25 cellular contexts compared by ENCODE assay signal in the genomic region with DNA sequence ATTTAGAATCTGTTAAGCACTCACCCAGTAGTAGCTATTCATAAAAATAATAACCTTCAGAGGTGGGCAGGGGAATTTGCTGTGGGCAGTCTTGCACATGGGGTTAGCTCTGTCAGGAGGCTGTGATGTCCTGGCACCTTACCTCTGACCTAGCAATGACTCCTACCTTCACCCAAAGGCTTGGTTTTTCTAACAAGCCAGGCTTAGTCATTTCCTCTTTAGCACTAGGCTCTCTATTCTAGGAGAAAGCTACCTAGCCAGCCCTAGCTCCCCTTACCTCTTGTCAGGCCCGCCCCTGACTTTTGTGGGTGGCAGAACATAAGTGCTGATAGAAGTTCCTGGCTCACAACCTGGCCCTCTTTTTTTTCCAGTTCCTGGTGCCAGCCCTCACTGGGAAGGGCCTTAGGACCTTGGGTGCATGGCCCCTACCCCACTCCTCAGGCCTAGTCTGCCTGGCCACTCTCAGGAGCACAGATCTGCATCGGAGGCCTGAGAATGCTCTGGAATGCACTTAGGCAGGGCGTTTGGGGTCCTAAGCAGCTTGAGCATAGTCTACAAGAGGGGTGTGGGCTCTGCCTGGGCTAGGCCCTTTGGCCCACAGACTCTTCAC. TPM values are rescaled to one million over a fixed set of nuclear protein-coding genes. Genes with fewer than 3 reads are reported as not detected.
DNase-seq lines count a peak whose midpoint lies in the region; ATAC-seq and TF ChIP-seq lines count a peak whose summit lies in the region.
"Had no signal": no experiment of that assay in that cellular context is flagged by ENCODE, and none has a peak within 500 bp of the region (broad histone marks: within the 10 kb centered on the region; RNA-seq: fewer than 3 reads in every experiment).

No MANE protein-coding gene starts in this region.

- H4K20me1 ChIP-seq in PC-9 (ENCODE audit: insufficient read depth) = no peaks in the 10 kb centered on the region

- H3K4me1 ChIP-seq in breast epithelium (no peaks in the 10 kb centered on the region), PC-9 (replicated peaks; ENCODE audit: insufficient read depth) (peaks cover 34% of the 10 kb centered on the region), upper lobe of right lung (no peaks in the 10 kb centered on the region)
- H3K4me1 ChIP-seq: left lung, testis had no signal

- H3K9me2 ChIP-seq in PC-9 (ENCODE audit: insufficient read depth) = no peaks in the 10 kb centered on the region

- no peaks in the 10 kb centered on the region for H3K36me3 Mint-ChIP-seq in MCF 10A (ENCODE audit: insufficient read depth, unreplicated experiment)
- H3K36me3 Mint-ChIP-seq: CD8-positive, alpha-beta memory T cell had no signal

- H3K27ac Mint-ChIP-seq in MCF 10A (ENCODE audit: low read depth, unreplicated experiment) = no peak overlapping the region
- H3K27ac Mint-ChIP-seq: CD8-positive, alpha-beta memory T cell; T-helper 1 cell treated with Interleukin-12 subunit alpha and Interleukin-12 subunit beta and Interleukin-4 antibody, amounts not matched to agents 30 μg/mL and 1 μg/mL, for 36 hours had no signal

- no peak for TF ChIP-seq POLR2A in breast epithelium (IDR thresholded peaks at IDR 0.05)

- H3K4me3 Mint-ChIP-seq in MCF 10A (ENCODE audit: unreplicated experiment) = no peak overlapping the region
- H3K4me3 Mint-ChIP-seq: CD8-positive, alpha-beta memory T cell; T-helper 1 cell treated with Interleukin-12 subunit alpha and Interleukin-12 subunit beta and Interleukin-4 antibody, amounts not matched to agents 30 μg/mL and 1 μg/mL, for 36 hours had no signal

- DNase-seq in MCF 10A (ENCODE audit: unreplicated experiment) (peak; percentile 45), breast epithelium (ENCODE audit: low spot score in 2 of 2) (no peak), PC-9 (peak; percentile 6 to 87), epithelial cell of prostate (ENCODE audit: low read depth, low spot score) (peak; percentile 6), upper lobe of right lung (no peak), NCI-H2081 treated with DMSO at 0.1 percent for 48 hours (lab: John Stamatoyannopoulos, UW) (no peak), GM13977 (ENCODE audit: low spot score) (no peak)
- DNase-seq: amygdala; caudate nucleus; CD8-positive, alpha-beta memory T cell; DND-41; dorsolateral prefrontal cortex; KBM-7; left lung; NCI-H2029; NCI-H510A treated with DMSO at 0.1 percent for 48 hours; retina; SIG-M5; stimulated activated CD4-positive, alpha-beta T cell treated with anti-CD3 and anti-CD28 coated beads, Interleukin-12 subunit alpha, Interleukin-12 subunit beta, amount 100 ng/mL, for 4 hours; testis; WERI-Rb-1 had no signal

- H3K36me3 ChIP-seq in breast epithelium = no peaks in the 10 kb centered on the region
- H3K36me3 ChIP-seq in PC-9 (ENCODE audit: low read depth) = no peaks in the 10 kb centered on the region
- H3K36me3 ChIP-seq in upper lobe of right lung = no peaks in the 10 kb centered on the region
- H3K36me3 ChIP-seq: left lung, neutrophil, WERI-Rb-1 had no signal

- peaks cover 0 to 2% of the 10 kb centered on the region in 2 donors for H3K27me3 ChIP-seq in breast epithelium
- H3K27me3 ChIP-seq in PC-9 (ENCODE audit: insufficient read depth, low read depth) = no peaks in the 10 kb centered on the region
- no peaks in the 10 kb centered on the region for H3K27me3 ChIP-seq in upper lobe of right lung
- H3K27me3 ChIP-seq: testis had no signal

- POLR2A ChIA-PET in MCF 10A (lab: Yijun Ruan, JAX) = no interaction called here
- POLR2A ChIA-PET in PC-9 (lab: Charles Lee; ENCODE audit: unreplicated experiment) = interaction anchor here (0.5 kb wide), 1 partner anchor 418 kb away, joined by 4 read pairs; no protein-coding TSS in a partner anchor

- peak overlapping the region; percentile 61 for H3K4me2 ChIP-seq in PC-9

- H2AFZ ChIP-seq in PC-9 = peak overlapping the region; percentile 50; the same call in 1 of the 2 replicates

- CTCF ChIA-PET in MCF 10A (lab: Yijun Ruan, JAX) (interaction anchor here (0.5 to 1.5 kb wide), 7 partner anchors 8 to 537 kb away, joined by 3 to 12 read pairs (median 3); no protein-coding TSS in a partner anchor), PC-9 (lab: Charles Lee) (interaction anchor here (0.6 kb wide), 1 partner anchor 102 kb away, joined by 6 read pairs; no protein-coding TSS in a partner anchor)

- H3K9me3 ChIP-seq in breast epithelium = no peaks in the 10 kb centered on the region
- H3K9me3 ChIP-seq in PC-9 (ENCODE audit: insufficient read depth, low read depth) = no peaks in the 10 kb centered on the region
- no peaks in the 10 kb centered on the region for H3K9me3 ChIP-seq in upper lobe of right lung
- H3K9me3 ChIP-seq: left lung, neutrophil, testis had no signal

- H3K27ac ChIP-seq in breast epithelium (no peak overlapping the region), PC-9 (peak overlapping the region; percentile 75), epithelial cell of prostate (no peak overlapping the region), upper lobe of right lung (no peak overlapping the region)
- H3K27ac ChIP-seq: dorsolateral prefrontal cortex, left lung, neutrophil, testis had no signal

- H3F3A ChIP-seq in PC-9 (ENCODE audit: insufficient read depth, low read depth) = no peaks in the 10 kb centered on the region

- TF ChIP-seq CTCF in MCF 10A (IDR thresholded peaks at IDR 0.05; ENCODE audit: unreplicated experiment) (no peak), breast epithelium (IDR thresholded peaks at IDR 0.05) (no peak), PC-9 (conservative IDR thresholded peaks at IDR 0.05) (no peak), upper lobe of right lung (IDR thresholded peaks at IDR 0.05) (no peak), GM13977 (IDR thresholded peaks at IDR 0.05; ENCODE audit: extremely low read depth, insufficient read depth, missing control alignments) (no peak)

- intact Hi-C loops in MCF 10A (cut with micrococcal nuclease) (loop anchor here (10.0 kb wide), 1 partner anchor 216 kb away; no protein-coding TSS in a partner anchor), breast epithelium (cut with DNase I; ENCODE audit: low total_unique reads) (no loop called here), PC-9 (cut with micrococcal nuclease; ENCODE audit: unreplicated experiment) (loop anchor here (5.0 kb wide), 1 partner anchor 82 kb away; no protein-coding TSS in a partner anchor), upper lobe of right lung (cut with DNase I) (loop anchor here (10.0 kb wide), 1 partner anchor 104 kb away; no protein-coding TSS in a partner anchor)

- no peaks in the 10 kb centered on the region for H3K9me3 Mint-ChIP-seq in MCF 10A (ENCODE audit: unreplicated experiment)
- H3K9me3 Mint-ChIP-seq: CD8-positive, alpha-beta memory T cell; T-helper 1 cell treated with Interleukin-12 subunit alpha and Interleukin-12 subunit beta and Interleukin-4 antibody, amounts not matched to agents 30 μg/mL and 1 μg/mL, for 36 hours had no signal

- no peaks in the 10 kb centered on the region for H3K79me2 ChIP-seq in PC-9 (ENCODE audit: low read depth)

- peaks cover 20% of the 10 kb centered on the region for H3K27me3 Mint-ChIP-seq in MCF 10A (ENCODE audit: insufficient read depth, unreplicated experiment)

- H3K4me3 ChIP-seq in breast epithelium (no peak overlapping the region), PC-9 (no peak overlapping the region), upper lobe of right lung (no peak overlapping the region)
- H3K4me3 ChIP-seq: dorsolateral prefrontal cortex, left lung, testis had no signal

- BruUV-seq in MCF 10A (replicated peaks; lab: Mats Ljungman, UMichigan) (no TSS peak), PC-9 (replicated peaks; lab: Mats Ljungman, UMichigan) (no TSS peak)

- no peaks in the 10 kb centered on the region for H3K4me1 Mint-ChIP-seq in MCF 10A (ENCODE audit: insufficient read depth, unreplicated experiment)
- H3K4me1 Mint-ChIP-seq: CD8-positive, alpha-beta memory T cell had no signal

- peak; percentile 21 for ATAC-seq in upper lobe of right lung
- ATAC-seq: left lung had no signal

- in situ Hi-C loops in GM13977 (cut with MboI; ENCODE audit: low pct_unique_long_range_greater_than_20kb, low sequenced_read_pairs, unreplicated experiment) = no loop called here

RNA-seq across cellular contexts. Expression of a gene that starts 17.7 kb away (rescaled TPM):
- total RNA-seq in MCF 10A (2022) (not detected in 2 replicates), breast epithelium (not detected), PC-9 (2021) (not detected in 2 replicates), upper lobe of right lung (not detected)
- total RNA-seq: CD8-positive, alpha-beta memory T cell; dorsolateral prefrontal cortex; glomerular endothelial cell; left lung; mucosa of gallbladder had no signal

RNA-seq across cellular contexts. Expression of a gene that starts 27.5 kb away (rescaled TPM):
- total RNA-seq in MCF 10A (2022) = not detected in 2 replicates
- total RNA-seq in breast epithelium = not detected
- total RNA-seq in PC-9 (2021) = not detected in 2 replicates
- total RNA-seq in upper lobe of right lung = not detected
- total RNA-seq: CD8-positive, alpha-beta memory T cell; glomerular endothelial cell; left lung; mucosa of gallbladder; testis had no signal

RNA-seq across cellular contexts. Expression of a gene that starts 58.3 kb away (rescaled TPM):
- total RNA-seq in MCF 10A (2022) = 168 and 227 TPM in 2 replicates
- 100 to 1,000 TPM in 1 of 3 donors, 10 to 100 TPM in 2; 86.9 to 110 (median 95.7) TPM for total RNA-seq in breast epithelium
- 77.3 and 78.3 TPM in 2 replicates for total RNA-seq in PC-9 (2021)
- 63.1 TPM for total RNA-seq in upper lobe of right lung

Comparison
In these comparisons a context has a peak if more than half of its experiments do, and no peak if none do; other contexts are left out.
1. DNase-seq: peak in MCF 10A (single experiment), PC-9 (2 of 2) and epithelial cell of prostate (single experiment); none in breast epithelium (0 of 2), upper lobe of right lung (single experiment), NCI-H2081 treated with DMSO at 0.1 percent for 48 hours (single experiment) and GM13977 (single experiment).